ENCODE assay signal across 9 cellular contexts in the genomic region with DNA sequence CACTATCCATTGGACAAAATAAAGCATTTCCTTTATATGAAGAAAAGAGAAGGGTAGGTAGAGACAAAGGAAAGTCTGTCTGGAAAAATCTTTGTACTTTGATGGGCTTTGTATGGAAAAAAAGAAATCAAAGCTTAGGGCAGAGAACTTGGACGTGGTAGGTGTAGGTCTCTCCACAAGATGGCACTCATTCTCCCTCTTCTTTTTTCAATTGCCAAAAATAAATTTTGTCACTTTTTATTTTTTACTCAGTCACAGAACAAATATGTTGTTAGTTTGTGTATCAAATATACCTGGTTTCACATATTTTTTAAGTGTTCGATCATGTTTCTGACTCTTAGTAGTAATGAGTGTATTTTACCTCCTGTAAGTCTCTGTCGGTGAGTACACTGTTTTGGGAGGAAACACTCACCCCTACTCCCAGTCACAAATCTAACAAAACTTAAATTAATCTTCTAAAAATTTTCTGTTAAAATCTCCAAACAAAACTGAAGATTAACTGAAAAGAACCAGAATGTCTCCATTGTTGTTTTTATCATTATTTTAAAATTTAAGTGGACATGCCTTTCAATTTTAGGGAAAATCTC.
A peak's percentile ranks its signal among the peaks of the same experiment; 100 is the strongest.
DNase-seq lines count a peak whose midpoint lies in the region; ATAC-seq, FAIRE-seq and TF ChIP-seq lines count a peak whose summit lies in the region.
"Had no signal": no experiment of that assay in that cellular context is flagged by ENCODE, and none has a peak within 500 bp of the region (broad histone marks: within the 10 kb centered on the region; RNA-seq: fewer than 3 reads in every experiment).

No MANE protein-coding gene starts in this region.

- TF ChIP-seq EP300 in A549 (IDR thresholded peaks at IDR 0.05), result no peak

- H3K36me3 ChIP-seq in testis (ENCODE audit: low read depth, missing control alignments), result no peaks in the 10 kb centered on the region

- no peak for FAIRE-seq in A549 (lab: Jason Lieb, UNC)

- H3K9me3 ChIP-seq in A549 (no peaks in the 10 kb centered on the region), testis (no peaks in the 10 kb centered on the region)

- no peak for TF ChIP-seq POLR2A in A549 (IDR thresholded peaks at IDR 0.05; ENCODE audit: low read length)
- TF ChIP-seq POLR2A in testis (IDR thresholded peaks at IDR 0.05), result no peak

- CTCF ChIA-PET in A549 (lab: Yijun Ruan, JAX), result interaction anchor here (1.2 kb wide), 1 partner anchor 336 kb away, joined by 3 read pairs; no protein-coding TSS in a partner anchor
- CTCF ChIA-PET in GM10248 (lab: Yijun Ruan, JAX), result interaction anchor here (0.6 to 1.8 kb wide), 17 partner anchors 10 to 458 kb away, joined by 3 to 18 read pairs (median 4); no protein-coding TSS in a partner anchor

- 17% methylated on average over 3 of the region's 3 CpGs for WGBS in A549 (ENCODE audit: missing lambda C conversion rate)
- 69 to 79% methylated on average over 3 of the region's 3 CpGs for WGBS in testis, 2 donors

- H3K4me1 ChIP-seq in A549 (no peaks in the 10 kb centered on the region), foreskin keratinocyte (no peaks in the 10 kb centered on the region), testis (no peaks in the 10 kb centered on the region)

- no peak overlapping the region for H3K27ac ChIP-seq in A549
- no peak overlapping the region for H3K27ac ChIP-seq in foreskin keratinocyte
- no peak overlapping the region for H3K27ac ChIP-seq in testis
- H3K27ac ChIP-seq: skin epidermis had no signal

- peak in 1 of 2 experiments; percentile 0 for DNase-seq in A549 (ENCODE audit: low read depth in 1 of 2, low spot score in 1 of 2)
- peak; percentile 8 for DNase-seq in GM10248 (ENCODE audit: extremely low spot score)
- DNase-seq in OCI-M1 (lab: John Stamatoyannopoulos, UW), result peak; percentile 12
- DNase-seq in foreskin keratinocyte, result peak in 1 of 2 donors; percentile 2
- DNase-seq in islet precursor cell, result no peak
- DNase-seq in testis, result no peak
- DNase-seq in central memory CD4-positive, alpha-beta T cell, result no peak

- ATAC-seq in A549 (no peak), foreskin keratinocyte (peak; percentile 58), GM21360 (IDR thresholded peaks at IDR 0.05; ENCODE audit: unreplicated experiment) (no peak)

- POLR2A ChIA-PET in A549 (lab: Yijun Ruan, JAX) (no interaction called here), GM10248 (lab: Yijun Ruan, JAX) (no interaction called here)

- H3K4me3 ChIP-seq in A549 (no peak overlapping the region), testis (no peak overlapping the region)
- H3K4me3 ChIP-seq: skin epidermis had no signal

- peak in 1 of 2 experiments; percentile 17; a peak in 1 of 5 replicates for TF ChIP-seq RAD21 in A549 (conservative IDR thresholded peaks at IDR 0.05 in 1 of 2, IDR thresholded peaks at IDR 0.05 in 1 of 2)

- H3K4me2 ChIP-seq in A549, result no peak overlapping the region

- H3K27me3 ChIP-seq in foreskin keratinocyte (no peaks in the 10 kb centered on the region), testis (no peaks in the 10 kb centered on the region)

- intact Hi-C loops in testis (cut with DNase I; ENCODE audit: low total_unique reads), result no loop called here

- peak; percentile 30; the same call in 2 of the 3 replicates for TF ChIP-seq CTCF in A549 (IDR thresholded peaks at IDR 0.05)
- TF ChIP-seq CTCF in GM10248 (IDR thresholded peaks at IDR 0.05; ENCODE audit: control extremely low read depth, extremely low read depth, low read depth, missing control alignments), result peak; percentile 37
- TF ChIP-seq CTCF in foreskin keratinocyte (conservative IDR thresholded peaks at IDR 0.05), result peak; percentile 69
- TF ChIP-seq CTCF in testis (IDR thresholded peaks at IDR 0.05), result peak in 1 of 3 experiments; percentile 26

TF ChIP-seq in A549, 52 proteins besides CTCF, POLR2A, EP300 and RAD21:
- TF ChIP-seq CBX2 (IDR thresholded peaks at IDR 0.05; ENCODE audit: borderline replicate concordance, low read depth) (no peak), SMC3 (IDR thresholded peaks at IDR 0.05) (peak; percentile 26; the same call in 2 of the 3 replicates), NPAS2 (CRISPR knock-in tag; IDR thresholded peaks at IDR 0.05; ENCODE audit: borderline replicate concordance) (no peak), FOXS1 (CRISPR knock-in tag; IDR thresholded peaks at IDR 0.05) (no peak), HEYL (CRISPR knock-in tag; IDR thresholded peaks at IDR 0.05) (no peak), GATA3 (IDR thresholded peaks at IDR 0.05; ENCODE audit: borderline replicate concordance) (no peak)
- TF ChIP-seq, protein P1, sequence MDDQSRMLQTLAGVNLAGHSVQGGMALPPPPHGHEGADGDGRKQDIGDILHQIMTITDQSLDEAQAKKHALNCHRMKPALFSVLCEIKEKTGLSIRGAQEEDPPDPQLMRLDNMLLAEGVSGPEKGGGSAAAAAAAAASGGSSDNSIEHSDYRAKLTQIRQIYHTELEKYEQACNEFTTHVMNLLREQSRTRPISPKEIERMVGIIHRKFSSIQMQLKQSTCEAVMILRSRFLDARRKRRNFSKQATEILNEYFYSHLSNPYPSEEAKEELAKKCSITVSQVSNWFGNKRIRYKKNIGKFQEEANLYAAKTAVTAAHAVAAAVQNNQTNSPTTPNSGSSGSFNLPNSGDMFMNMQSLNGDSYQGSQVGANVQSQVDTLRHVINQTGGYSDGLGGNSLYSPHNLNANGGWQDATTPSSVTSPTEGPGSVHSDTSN (IDR thresholded peaks at IDR 0.05), result no peak

Comparison
In these comparisons a context has a peak if more than half of its experiments do, and no peak if none do; other contexts are left out.
1. DNase-seq: peak in GM10248 (single experiment) and OCI-M1 (single experiment); none in islet precursor cell (single experiment), testis (single experiment) and central memory CD4-positive, alpha-beta T cell (single experiment).